In the genomic region with DNA sequence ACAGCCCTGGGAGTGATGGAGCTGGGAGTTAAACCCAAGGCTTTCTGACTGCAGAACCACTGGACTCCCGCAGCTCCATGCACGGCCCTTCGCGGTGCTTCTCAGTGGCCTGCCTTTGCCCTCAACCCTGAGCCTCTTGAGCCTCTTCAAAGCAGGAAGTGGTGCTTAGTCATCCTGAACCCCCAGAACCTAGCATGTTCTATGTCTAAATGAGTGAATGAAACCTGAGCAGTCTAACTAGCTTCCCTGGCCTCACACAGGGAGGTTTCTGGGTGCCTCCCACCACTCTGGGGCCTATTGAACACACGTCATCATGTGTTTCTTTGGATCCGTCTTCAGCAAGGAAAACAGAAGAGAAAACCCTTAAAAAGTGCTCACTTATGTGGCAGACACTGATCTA, we compare ENCODE assay signal across 11 cellular contexts.
DNase-seq lines count a peak whose midpoint lies in the region; ATAC-seq and TF ChIP-seq lines count a peak whose summit lies in the region.
"Had no signal": no experiment of that assay in that cellular context is flagged by ENCODE, and none has a peak within 500 bp of the region (broad histone marks: within the 10 kb centered on the region; RNA-seq: fewer than 3 reads in every experiment).

No MANE protein-coding gene starts in this region.

- POLR2A ChIA-PET in Caco-2 (lab: Charles Lee): no interaction called here

- intact Hi-C loops in activated CD4-positive, alpha-beta T cell treated with anti-CD3 and anti-CD28 coated beads, Interleukin-2, amount 10 ng/mL, durations not matched to agents 24 days and 14 days (cut with micrococcal nuclease): no loop called here
- intact Hi-C loops in Caco-2 (cut with micrococcal nuclease; ENCODE audit: unreplicated experiment): no loop called here

- peak; percentile 76 for DNase-seq in activated CD4-positive, alpha-beta T cell treated with anti-CD3 and anti-CD28 coated beads, Interleukin-2, amount 10 ng/mL, durations not matched to agents 24 days and 14 days
- no peak for DNase-seq in activated CD4-positive, alpha-beta T cell treated with anti-CD3 and anti-CD28 coated beads for 1 hour
- no peak for DNase-seq in natural killer cell treated with Interleukin-12 subunit alpha and Interleukin-12 subunit beta and Interleukin-15 and Interleukin-18, amount 100 ng/mL, for 72 hours (ENCODE audit: low spot score)
- DNase-seq in Caco-2 (no peak), OCI-M1 (lab: John Stamatoyannopoulos, UW) (no peak), NCI-H1105 (lab: John Stamatoyannopoulos, UW) (no peak)
- DNase-seq: amygdala, trophoblast cell had no signal

- TF ChIP-seq CTCF in Caco-2 (IDR thresholded peaks at IDR 0.05; ENCODE audit: insufficient read depth in 1 of 2, low read depth in 1 of 2, low read length in 1 of 2, severe bottlenecking in 1 of 2, unreplicated experiment in 1 of 2): no peak

- no TSS peak for BruUV-seq in Caco-2 (replicated peaks; lab: Mats Ljungman, UMichigan)

- ATAC-seq in GM21576 (IDR thresholded peaks at IDR 0.05; ENCODE audit: unreplicated experiment) (peak; percentile 96), HG03469 (IDR thresholded peaks at IDR 0.05; ENCODE audit: unreplicated experiment) (peak; percentile 95)
- ATAC-seq in natural killer cell treated with Interleukin-12 subunit alpha and Interleukin-12 subunit beta and Interleukin-15 and Interleukin-18, amount 100 ng/mL, for 72 hours: peak; percentile 85 to 96
- ATAC-seq: Panc1 had no signal

- H3K4me3 Mint-ChIP-seq in activated CD4-positive, alpha-beta T cell treated with anti-CD3 and anti-CD28 coated beads, Interleukin-2, amount 10 ng/mL, durations not matched to agents 24 days and 14 days: peak overlapping the region; percentile 52
- peak overlapping the region; percentile 5 for H3K4me3 Mint-ChIP-seq in natural killer cell treated with Interleukin-12 subunit alpha and Interleukin-12 subunit beta and Interleukin-15 and Interleukin-18, amount 100 ng/mL, for 72 hours
- no peak overlapping the region for H3K4me3 Mint-ChIP-seq in Caco-2 (ENCODE audit: unreplicated experiment)

- peaks cover 12% of the 10 kb centered on the region for H3K4me1 Mint-ChIP-seq in activated CD4-positive, alpha-beta T cell treated with anti-CD3 and anti-CD28 coated beads, Interleukin-2, amount 10 ng/mL, durations not matched to agents 24 days and 14 days
- H3K4me1 Mint-ChIP-seq in natural killer cell treated with Interleukin-12 subunit alpha and Interleukin-12 subunit beta and Interleukin-15 and Interleukin-18, amount 100 ng/mL, for 72 hours (ENCODE audit: low read depth in 2 of 2): peaks cover 16 to 22% of the 10 kb centered on the region in 2 donors
- no peaks in the 10 kb centered on the region for H3K4me1 Mint-ChIP-seq in Caco-2 (ENCODE audit: low read depth, unreplicated experiment)

- H3K9me3 ChIP-seq in Caco-2: no peaks in the 10 kb centered on the region

- CTCF ChIA-PET in Caco-2 (lab: Charles Lee): no interaction called here

- no peaks in the 10 kb centered on the region for H3K9me3 Mint-ChIP-seq in activated CD4-positive, alpha-beta T cell treated with anti-CD3 and anti-CD28 coated beads, Interleukin-2, amount 10 ng/mL, durations not matched to agents 24 days and 14 days
- H3K9me3 Mint-ChIP-seq in natural killer cell treated with Interleukin-12 subunit alpha and Interleukin-12 subunit beta and Interleukin-15 and Interleukin-18, amount 100 ng/mL, for 72 hours: no peaks in the 10 kb centered on the region
- H3K9me3 Mint-ChIP-seq in Caco-2 (ENCODE audit: unreplicated experiment): no peaks in the 10 kb centered on the region

- no peaks in the 10 kb centered on the region for H3K36me3 Mint-ChIP-seq in activated CD4-positive, alpha-beta T cell treated with anti-CD3 and anti-CD28 coated beads, Interleukin-2, amount 10 ng/mL, durations not matched to agents 24 days and 14 days (ENCODE audit: low read depth)
- H3K36me3 Mint-ChIP-seq in natural killer cell treated with Interleukin-12 subunit alpha and Interleukin-12 subunit beta and Interleukin-15 and Interleukin-18, amount 100 ng/mL, for 72 hours: no peaks in the 10 kb centered on the region
- no peaks in the 10 kb centered on the region for H3K36me3 Mint-ChIP-seq in Caco-2 (ENCODE audit: insufficient read depth, unreplicated experiment)

- H3K27me3 ChIP-seq in Caco-2 (replicated peaks; ENCODE audit: control insufficient read depth, insufficient read depth, low read length): no peaks in the 10 kb centered on the region

- H3K27ac Mint-ChIP-seq in activated CD4-positive, alpha-beta T cell treated with anti-CD3 and anti-CD28 coated beads, Interleukin-2, amount 10 ng/mL, durations not matched to agents 24 days and 14 days: peak overlapping the region; percentile 75
- H3K27ac Mint-ChIP-seq in natural killer cell treated with Interleukin-12 subunit alpha and Interleukin-12 subunit beta and Interleukin-15 and Interleukin-18, amount 100 ng/mL, for 72 hours: peak overlapping the region; percentile 37 to 38
- H3K27ac Mint-ChIP-seq in Caco-2 (ENCODE audit: unreplicated experiment): no peak overlapping the region

- no peaks in the 10 kb centered on the region for H3K4me1 ChIP-seq in Caco-2

- H3K27me3 Mint-ChIP-seq in activated CD4-positive, alpha-beta T cell treated with anti-CD3 and anti-CD28 coated beads, Interleukin-2, amount 10 ng/mL, durations not matched to agents 24 days and 14 days: peaks cover 3% of the 10 kb centered on the region
- H3K27me3 Mint-ChIP-seq in natural killer cell treated with Interleukin-12 subunit alpha and Interleukin-12 subunit beta and Interleukin-15 and Interleukin-18, amount 100 ng/mL, for 72 hours: no peaks in the 10 kb centered on the region
- no peaks in the 10 kb centered on the region for H3K27me3 Mint-ChIP-seq in Caco-2 (ENCODE audit: insufficient read depth, unreplicated experiment)

- no peak overlapping the region for H3K4me3 ChIP-seq in Caco-2 (ENCODE audit: low read depth, low read length)

- H3K36me3 ChIP-seq in Caco-2 (ENCODE audit: control insufficient read depth, insufficient read depth, low read length): no peaks in the 10 kb centered on the region
